ENCODE assay signal across 13 cellular contexts in genomic region chr4:162683659-162684370, GRCh38.
DNase-seq lines count a peak whose midpoint lies in the region; ATAC-seq, FAIRE-seq and TF ChIP-seq lines count a peak whose summit lies in the region.
"Had no signal": no experiment of that assay in that cellular context is flagged by ENCODE, and none has a peak within 500 bp of the region (broad histone marks: within the 10 kb centered on the region; RNA-seq: fewer than 3 reads in every experiment).

No MANE protein-coding gene starts in this region.

- H3K27ac Mint-ChIP-seq in CD4-positive, alpha-beta T cell: no peak overlapping the region

- H3K4me1 Mint-ChIP-seq in CD4-positive, alpha-beta T cell (ENCODE audit: low read depth): no peaks in the 10 kb centered on the region

- CTCF ChIA-PET in CD4-positive, alpha-beta T cell (lab: Charles Lee): no interaction called here

- intact Hi-C loops in CD4-positive, alpha-beta T cell (cut with DNase I, micrococcal nuclease): no loop called here

- TF ChIP-seq CTCF in CD4-positive, alpha-beta T cell (IDR thresholded peaks at IDR 0.05): no peak
- no peak for TF ChIP-seq CTCF in GM20000 (IDR thresholded peaks at IDR 0.05; ENCODE audit: extremely low read depth, missing control alignments)

- peak; percentile 85 for ATAC-seq in GM21717 (IDR thresholded peaks at IDR 0.05; ENCODE audit: unreplicated experiment)
- peak; percentile 93 for ATAC-seq in HG03439 (IDR thresholded peaks at IDR 0.05; ENCODE audit: unreplicated experiment)
- no peak for ATAC-seq in CD4-positive, alpha-beta T cell (ENCODE audit: poor library complexity)

- H3K9me3 ChIP-seq in CD4-positive, alpha-beta T cell (ENCODE audit: control insufficient read depth, low read length): no peaks in the 10 kb centered on the region

- POLR2A ChIA-PET in CD4-positive, alpha-beta T cell (lab: Charles Lee): no interaction called here

- DNase-seq in DMS53 (lab: John Stamatoyannopoulos, UW) (peak; percentile 92), GM20000 (ENCODE audit: low spot score) (no peak), COLO829 (ENCODE audit: low spot score) (no peak), erythroblast (lab: John Stamatoyannopoulos, UW) (no peak)
- DNase-seq in CD4-positive, alpha-beta T cell: no peak
- DNase-seq: activated T-cell treated with anti-CD3 and anti-CD28 coated beads, Interleukin-2, amount 50 U/mL, for 1 hour; islet precursor cell; SHP77; small intestine had no signal

- peaks cover 9% of the 10 kb centered on the region for H3K9me3 Mint-ChIP-seq in CD4-positive, alpha-beta T cell

- H3K27me3 ChIP-seq in CD4-positive, alpha-beta T cell (ENCODE audit: control insufficient read depth, insufficient read depth, low read length): no peaks in the 10 kb centered on the region

- no peak for TF ChIP-seq POLR2A in erythroblast (IDR thresholded peaks at IDR 0.05; ENCODE audit: low read length)

- no peaks in the 10 kb centered on the region for H3K27me3 Mint-ChIP-seq in CD4-positive, alpha-beta T cell

- H3K27ac ChIP-seq in CD4-positive, alpha-beta T cell (ENCODE audit: low read depth, low read length): no peak overlapping the region

- peak; percentile 21 for FAIRE-seq in colon (lab: Jason Lieb, UNC)
- FAIRE-seq: GM12892, small intestine had no signal

- H3K36me3 Mint-ChIP-seq in CD4-positive, alpha-beta T cell (ENCODE audit: low read depth): no peaks in the 10 kb centered on the region

- no peak overlapping the region for H3K4me3 Mint-ChIP-seq in CD4-positive, alpha-beta T cell
